ENCODE assay signal across 15 cellular contexts in the genomic region with DNA sequence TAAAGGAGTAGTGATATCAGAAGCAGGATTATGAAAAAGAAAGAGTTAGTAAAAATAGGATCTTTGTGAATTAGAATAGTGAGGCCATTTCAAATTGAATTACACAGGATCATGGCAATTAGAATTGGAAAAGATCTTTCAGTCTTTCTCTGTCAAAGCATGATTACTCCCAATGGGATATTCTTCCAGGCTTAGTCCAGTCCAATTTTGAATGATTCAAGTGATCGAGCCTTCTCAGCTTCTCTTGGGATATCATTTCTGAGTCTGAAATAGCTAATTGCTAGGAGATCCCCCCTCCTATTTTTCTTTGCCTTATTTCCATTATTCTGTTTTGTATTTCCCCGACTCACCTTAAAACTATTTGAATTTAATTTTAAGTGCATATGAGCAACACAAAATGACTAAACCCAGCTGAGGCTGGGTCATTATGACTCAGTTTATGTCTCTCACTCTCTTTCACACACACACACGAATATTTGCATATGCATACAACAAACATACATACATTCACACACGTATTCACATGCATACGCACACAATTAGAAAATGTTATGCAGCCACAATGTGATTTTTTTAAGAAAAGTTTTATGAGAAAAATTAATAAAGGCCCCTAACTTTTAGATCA. TPM values are rescaled to one million over a fixed set of nuclear protein-coding genes. Genes with fewer than 3 reads are reported as not detected.
DNase-seq lines count a peak whose midpoint lies in the region; ATAC-seq, FAIRE-seq and TF ChIP-seq lines count a peak whose summit lies in the region.
"Had no signal": no experiment of that assay in that cellular context is flagged by ENCODE, and none has a peak within 500 bp of the region (broad histone marks: within the 10 kb centered on the region; RNA-seq: fewer than 3 reads in every experiment).

No MANE protein-coding gene starts in this region.

- TF ChIP-seq CTCF in SK-N-SH (IDR thresholded peaks at IDR 0.05) = no peak
- TF ChIP-seq CTCF in astrocyte (IDR thresholded peaks at IDR 0.05; ENCODE audit: insufficient read depth, low read depth, low read length) = no peak
- TF ChIP-seq CTCF in hepatocyte (IDR thresholded peaks at IDR 0.05; ENCODE audit: poor library complexity) = no peak
- TF ChIP-seq CTCF in body of pancreas (IDR thresholded peaks at IDR 0.05) = no peak

- H2AFZ ChIP-seq in SK-N-SH (ENCODE audit: low read depth) = no peak overlapping the region
- H2AFZ ChIP-seq in astrocyte (ENCODE audit: low read depth, low read length) = peak overlapping the region; percentile 70
- H2AFZ ChIP-seq in hepatocyte = peak overlapping the region; percentile 55

- H3K36me3 ChIP-seq in SK-N-SH (replicated peaks in 1 of 2; ENCODE audit: control insufficient read depth in 1 of 2, insufficient read depth in 2 of 2, low read length in 1 of 2) (no peaks in the 10 kb centered on the region), astrocyte (ENCODE audit: insufficient read depth, low read length) (no peaks in the 10 kb centered on the region), hepatocyte (replicated peaks; ENCODE audit: insufficient read depth, low read depth) (no peaks in the 10 kb centered on the region), body of pancreas (replicated peaks in 1 of 2; ENCODE audit: insufficient read depth in 1 of 2, low read depth in 2 of 2) (no peaks in the 10 kb centered on the region)

- H3K27ac Mint-ChIP-seq in astrocyte (ENCODE audit: unreplicated experiment) = peak overlapping the region; percentile 41
- H3K27ac Mint-ChIP-seq: activated naive CD8-positive, alpha-beta T cell had no signal

- ATAC-seq in SK-N-SH treated with all-trans-retinoic acid at 6 μM for 48 hours (no peak), body of pancreas (no peak)

- H3K9me3 ChIP-seq in SK-N-SH (no peaks in the 10 kb centered on the region), astrocyte (ENCODE audit: insufficient read depth, low read depth, low read length) (peaks cover 3% of the 10 kb centered on the region), hepatocyte (ENCODE audit: low read depth) (no peaks in the 10 kb centered on the region), body of pancreas (no peaks in the 10 kb centered on the region)

- H4K20me1 ChIP-seq in SK-N-SH (ENCODE audit: insufficient read depth) = no peaks in the 10 kb centered on the region
- H4K20me1 ChIP-seq in astrocyte (ENCODE audit: insufficient read depth, low read length) = no peaks in the 10 kb centered on the region
- no peaks in the 10 kb centered on the region for H4K20me1 ChIP-seq in hepatocyte (ENCODE audit: insufficient read depth, poor library complexity, severe bottlenecking)

- no peaks in the 10 kb centered on the region for H3K27me3 ChIP-seq in SK-N-SH (ENCODE audit: insufficient read depth)
- no peaks in the 10 kb centered on the region for H3K27me3 ChIP-seq in astrocyte (ENCODE audit: insufficient read depth, low read length)
- no peaks in the 10 kb centered on the region for H3K27me3 ChIP-seq in hepatocyte
- H3K27me3 ChIP-seq in body of pancreas = no peaks in the 10 kb centered on the region

- no peaks in the 10 kb centered on the region for H3K4me1 ChIP-seq in SK-N-SH (ENCODE audit: control insufficient read depth in 1 of 2, insufficient read depth in 2 of 2, low read depth in 1 of 2, low read length in 1 of 2)
- peaks cover 8% of the 10 kb centered on the region for H3K4me1 ChIP-seq in astrocyte (ENCODE audit: insufficient read depth, low read length)
- H3K4me1 ChIP-seq in hepatocyte (ENCODE audit: insufficient read depth) = no peaks in the 10 kb centered on the region
- no peaks in the 10 kb centered on the region for H3K4me1 ChIP-seq in body of pancreas

- H3K4me3 Mint-ChIP-seq in astrocyte (ENCODE audit: unreplicated experiment) = no peak overlapping the region
- H3K4me3 Mint-ChIP-seq: activated naive CD8-positive, alpha-beta T cell had no signal

- H3K27me3 Mint-ChIP-seq in astrocyte (ENCODE audit: low read depth, unreplicated experiment) = no peaks in the 10 kb centered on the region

- 76% methylated on average over 5 of the region's 5 CpGs for WGBS in SK-N-SH (ENCODE audit: low lambda C conversion rate)
- WGBS in hepatocyte (ENCODE audit: low lambda C conversion rate, missing lambda C conversion rate) = 65% methylated on average over 5 of the region's 5 CpGs
- WGBS in body of pancreas, 2 donors = 62 to 70% methylated on average over 5 of the region's 5 CpGs

- no peak for TF ChIP-seq RAD21 in SK-N-SH (IDR thresholded peaks at IDR 0.05; ENCODE audit: low read length)

- POLR2A ChIA-PET in SK-N-SH (lab: Yijun Ruan, JAX) = no interaction called here

- H3K4me3 ChIP-seq in SK-N-SH (ENCODE audit: low read depth in 2 of 2, low read length in 1 of 2) = no peak overlapping the region
- H3K4me3 ChIP-seq in astrocyte (ENCODE audit: insufficient read depth, low read depth, low read length) = peak overlapping the region; percentile 38
- H3K4me3 ChIP-seq in hepatocyte = no peak overlapping the region
- no peak overlapping the region for H3K4me3 ChIP-seq in body of pancreas

- DNase-seq in SK-N-SH = no peak
- peak; percentile 70 for DNase-seq in astrocyte (ENCODE audit: low read depth)
- DNase-seq in hepatocyte (ENCODE audit: low spot score) = no peak
- no peak for DNase-seq in hippocampal formation (lab: John Stamatoyannopoulos, UW)
- no peak for DNase-seq in anterior cingulate cortex (lab: John Stamatoyannopoulos, UW)
- DNase-seq in DMS 273 (lab: John Stamatoyannopoulos, UW; ENCODE audit: unreplicated experiment) = no peak
- no peak for DNase-seq in body of pancreas
- DNase-seq: ACHN; effector memory CD4-positive, alpha-beta T cell; OCI-M1; stimulated activated CD4-positive, alpha-beta T cell treated with anti-CD3 and anti-CD28 coated beads, Interleukin-1b, Interleukin-23, amount 100 ng/mL, for 48 hours; stimulated activated naive CD4-positive, alpha-beta T cell treated with Interleukin-2 at 50 U/mL for 16 hours; T-helper 9 cell had no signal

- H3K4me1 Mint-ChIP-seq in astrocyte (ENCODE audit: low read depth, unreplicated experiment) = peaks cover 8% of the 10 kb centered on the region

- H3K4me2 ChIP-seq in SK-N-SH (no peak overlapping the region), astrocyte (ENCODE audit: low read length) (peak overlapping the region; percentile 79), hepatocyte (peak overlapping the region; percentile 43)

- no peak overlapping the region for H3K27ac ChIP-seq in SK-N-SH (ENCODE audit: low read depth in 2 of 2, low read length in 1 of 2)
- peak overlapping the region; percentile 3 for H3K27ac ChIP-seq in astrocyte (ENCODE audit: low read depth, low read length)
- no peak overlapping the region for H3K27ac ChIP-seq in hepatocyte
- no peak overlapping the region for H3K27ac ChIP-seq in body of pancreas

- H3K9ac ChIP-seq in SK-N-SH (no peak overlapping the region), astrocyte (ENCODE audit: low read length) (peak overlapping the region; percentile 42)

- H3K36me3 Mint-ChIP-seq in astrocyte (ENCODE audit: low read depth, unreplicated experiment) = no peaks in the 10 kb centered on the region
- H3K36me3 Mint-ChIP-seq: activated naive CD8-positive, alpha-beta T cell had no signal

- no peaks in the 10 kb centered on the region for H3F3A ChIP-seq in SK-N-SH (replicated peaks; ENCODE audit: insufficient read depth)

- TF ChIP-seq EP300 in SK-N-SH (IDR thresholded peaks at IDR 0.05; ENCODE audit: borderline replicate concordance in 1 of 2, low read depth in 1 of 2, low read length in 1 of 2) = no peak

- FAIRE-seq in astrocyte (lab: Jason Lieb, UNC) = no peak

- TF ChIP-seq POLR2A in body of pancreas (IDR thresholded peaks at IDR 0.05) = no peak

- no peaks in the 10 kb centered on the region for H3K9me2 ChIP-seq in SK-N-SH
- H3K9me2 ChIP-seq in hepatocyte (replicated peaks; ENCODE audit: insufficient read depth) = no peaks in the 10 kb centered on the region

- peaks cover 5% of the 10 kb centered on the region for H3K9me3 Mint-ChIP-seq in astrocyte (ENCODE audit: unreplicated experiment)

- no peaks in the 10 kb centered on the region for H3K79me2 ChIP-seq in SK-N-SH (ENCODE audit: insufficient read depth)
- no peaks in the 10 kb centered on the region for H3K79me2 ChIP-seq in astrocyte (ENCODE audit: insufficient read depth, low read length)
- no peaks in the 10 kb centered on the region for H3K79me2 ChIP-seq in hepatocyte

- CTCF ChIA-PET in SK-N-SH (lab: Yijun Ruan, JAX) = no interaction called here

- intact Hi-C loops in body of pancreas (cut with DNase I) = no loop called here

TF ChIP-seq in SK-N-SH, 30 proteins besides CTCF, POLR2A, EP300 and RAD21 (continues in another document):
- TF ChIP-seq, protein P1, sequence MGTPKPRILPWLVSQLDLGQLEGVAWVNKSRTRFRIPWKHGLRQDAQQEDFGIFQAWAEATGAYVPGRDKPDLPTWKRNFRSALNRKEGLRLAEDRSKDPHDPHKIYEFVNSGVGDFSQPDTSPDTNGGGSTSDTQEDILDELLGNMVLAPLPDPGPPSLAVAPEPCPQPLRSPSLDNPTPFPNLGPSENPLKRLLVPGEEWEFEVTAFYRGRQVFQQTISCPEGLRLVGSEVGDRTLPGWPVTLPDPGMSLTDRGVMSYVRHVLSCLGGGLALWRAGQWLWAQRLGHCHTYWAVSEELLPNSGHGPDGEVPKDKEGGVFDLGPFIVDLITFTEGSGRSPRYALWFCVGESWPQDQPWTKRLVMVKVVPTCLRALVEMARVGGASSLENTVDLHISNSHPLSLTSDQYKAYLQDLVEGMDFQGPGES (IDR thresholded peaks at IDR 0.05; ENCODE audit: low read depth, low read length) = no peak
- TF ChIP-seq TAF1 (IDR thresholded peaks at IDR 0.05; ENCODE audit: borderline replicate concordance, low read depth, low read length) (no peak), TEAD4 (IDR thresholded peaks at IDR 0.05; ENCODE audit: borderline replicate concordance, insufficient read depth) (no peak)

TF ChIP-seq in SK-N-SH treated with all-trans-retinoic acid at 6 μM for 48 hours, 23 proteins besides CTCF, POLR2A, EP300 and RAD21 (continues in another document):
- no peak for TF ChIP-seq SNAI2 (CRISPR knock-in tag; IDR thresholded peaks at IDR 0.05)
- TF ChIP-seq CSDC2 (CRISPR knock-in tag; IDR thresholded peaks at IDR 0.05) = no peak
- no peak for TF ChIP-seq ZNF565 (CRISPR knock-in tag; conservative IDR thresholded peaks at IDR 0.05; ENCODE audit: low read depth)

RNA-seq across cellular contexts. Expression of a gene that starts 34.8 kb away (rescaled TPM):
- polyA plus RNA-seq in SK-N-SH (2012; rRNA removed) (0.73 and 0.81 TPM in 2 replicates), hepatocyte (8.5 and 12.1 TPM in 2 replicates)
- 0.85 and 1.4 TPM in 2 replicates for polyA plus RNA-seq in SK-N-SH (2012; cell fraction: cytosol; rRNA removed)
- polyA plus RNA-seq in SK-N-SH (2012; cell fraction: nucleus; rRNA removed) = 0.76 and 1.7 TPM in 2 replicates
- total RNA-seq in astrocyte (50.5 and 59.3 TPM in 2 replicates), hepatocyte (10.2 and 18.8 TPM in 2 replicates), body of pancreas (1 to 10 TPM; 1.3 to 3.4 TPM)
